Comparison of ENCODE assay signal across 16 cellular contexts in genomic region chr1:107394301-107394700, GRCh38.
DNase-seq lines count a peak whose midpoint lies in the region; ATAC-seq and TF ChIP-seq lines count a peak whose summit lies in the region.
"Had no signal": no experiment of that assay in that cellular context is flagged by ENCODE, and none has a peak within 500 bp of the region (broad histone marks: within the 10 kb centered on the region; RNA-seq: fewer than 3 reads in every experiment).

No MANE protein-coding gene starts in this region.

- no peak for ATAC-seq in HG03196 (IDR thresholded peaks at IDR 0.05; ENCODE audit: unreplicated experiment)
- ATAC-seq: HCT116 had no signal

- DNase-seq in medulla oblongata (ENCODE audit: extremely low spot score): peak; percentile 50
- DNase-seq in pons (ENCODE audit: low spot score): peak; percentile 61
- DNase-seq in activated T-helper 2 cell treated with anti-CD3 and anti-CD28 coated beads, Interferon-gamma antibody, Interleukin-2, Interleukin-4, amounts not matched to agents 10 μg/mL and 5 μg/mL and 100 μg/mL, durations not matched to agents 14 hours and 24 hours and 36 hours (ENCODE audit: low spot score): no peak
- no peak for DNase-seq in activated CD8-positive, alpha-beta memory T cell treated with anti-CD3 and anti-CD28 coated beads, Interleukin-2, amount 50 U/mL, for 4 hours
- DNase-seq in NCI-H2227 treated with DMSO at 0.1 percent for 48 hours (lab: John Stamatoyannopoulos, UW): no peak
- DNase-seq: ACHN; CD4-positive, alpha-beta T cell; DMS153; DMS79; GDM1; GOT3; H7; HFFc6 had no signal

- no peaks in the 10 kb centered on the region for H3K36me3 Mint-ChIP-seq in brain
- H3K36me3 Mint-ChIP-seq in activated T-helper 2 cell treated with anti-CD3 and anti-CD28 coated beads, Interferon-gamma antibody, Interleukin-2, Interleukin-4, amounts not matched to agents 10 μg/mL and 5 μg/mL and 100 μg/mL, durations not matched to agents 14 hours and 24 hours and 36 hours (ENCODE audit: low read depth): no peaks in the 10 kb centered on the region

- H3K9me3 Mint-ChIP-seq in brain: no peaks in the 10 kb centered on the region
- no peaks in the 10 kb centered on the region for H3K9me3 Mint-ChIP-seq in activated T-helper 2 cell treated with anti-CD3 and anti-CD28 coated beads, Interferon-gamma antibody, Interleukin-2, Interleukin-4, amounts not matched to agents 10 μg/mL and 5 μg/mL and 100 μg/mL, durations not matched to agents 14 hours and 24 hours and 36 hours
- H3K9me3 Mint-ChIP-seq: CD4-positive, alpha-beta T cell had no signal

- H3K27me3 Mint-ChIP-seq in brain: no peaks in the 10 kb centered on the region
- H3K27me3 Mint-ChIP-seq in activated T-helper 2 cell treated with anti-CD3 and anti-CD28 coated beads, Interferon-gamma antibody, Interleukin-2, Interleukin-4, amounts not matched to agents 10 μg/mL and 5 μg/mL and 100 μg/mL, durations not matched to agents 14 hours and 24 hours and 36 hours (ENCODE audit: low read depth): no peaks in the 10 kb centered on the region

- intact Hi-C loops in activated T-helper 2 cell treated with anti-CD3 and anti-CD28 coated beads, Interferon-gamma antibody, Interleukin-2, Interleukin-4, amounts not matched to agents 10 μg/mL and 5 μg/mL and 100 μg/mL, durations not matched to agents 14 hours and 24 hours and 36 hours (cut with micrococcal nuclease): no loop called here

- H3K4me1 Mint-ChIP-seq in brain: peaks cover 38% of the 10 kb centered on the region
- no peaks in the 10 kb centered on the region for H3K4me1 Mint-ChIP-seq in activated T-helper 2 cell treated with anti-CD3 and anti-CD28 coated beads, Interferon-gamma antibody, Interleukin-2, Interleukin-4, amounts not matched to agents 10 μg/mL and 5 μg/mL and 100 μg/mL, durations not matched to agents 14 hours and 24 hours and 36 hours (ENCODE audit: low read depth)

- TF ChIP-seq CTCF in brain (conservative IDR thresholded peaks at IDR 0.05): no peak

- H3K27ac Mint-ChIP-seq in brain: peak overlapping the region; percentile 29 to 66 (median 34)
- no peak overlapping the region for H3K27ac Mint-ChIP-seq in activated T-helper 2 cell treated with anti-CD3 and anti-CD28 coated beads, Interferon-gamma antibody, Interleukin-2, Interleukin-4, amounts not matched to agents 10 μg/mL and 5 μg/mL and 100 μg/mL, durations not matched to agents 14 hours and 24 hours and 36 hours
- H3K27ac Mint-ChIP-seq: CD4-positive, alpha-beta T cell; HFFc6 had no signal

- no peak overlapping the region for H3K4me3 Mint-ChIP-seq in brain
- H3K4me3 Mint-ChIP-seq in activated T-helper 2 cell treated with anti-CD3 and anti-CD28 coated beads, Interferon-gamma antibody, Interleukin-2, Interleukin-4, amounts not matched to agents 10 μg/mL and 5 μg/mL and 100 μg/mL, durations not matched to agents 14 hours and 24 hours and 36 hours (ENCODE audit: low read depth): no peak overlapping the region
- H3K4me3 Mint-ChIP-seq: CD4-positive, alpha-beta T cell; HFFc6 had no signal

Comparison
In these comparisons a context has a peak if more than half of its experiments do, and no peak if none do; other contexts are left out.
1. DNase-seq: peak in medulla oblongata (single experiment) and pons (single experiment); none in activated T-helper 2 cell treated with anti-CD3 and anti-CD28 coated beads, Interferon-gamma antibody, Interleukin-2, Interleukin-4, amounts not matched to agents 10 μg/mL and 5 μg/mL and 100 μg/mL, durations not matched to agents 14 hours and 24 hours and 36 hours (single experiment), activated CD8-positive, alpha-beta memory T cell treated with anti-CD3 and anti-CD28 coated beads, Interleukin-2, amount 50 U/mL, for 4 hours (single experiment) and NCI-H2227 treated with DMSO at 0.1 percent for 48 hours (single experiment).